12 cellular contexts compared by ENCODE assay signal in genomic region chr2:205975082-205975949, GRCh38.
DNase-seq lines count a peak whose midpoint lies in the region; ATAC-seq and TF ChIP-seq lines count a peak whose summit lies in the region.
"Had no signal": no experiment of that assay in that cellular context is flagged by ENCODE, and none has a peak within 500 bp of the region (broad histone marks: within the 10 kb centered on the region; RNA-seq: fewer than 3 reads in every experiment).

No MANE protein-coding gene starts in this region.

- no peak overlapping the region for H3K27ac Mint-ChIP-seq in HFFc6
- H3K27ac Mint-ChIP-seq: activated naive CD4-positive, alpha-beta T cell treated with anti-CD3 and anti-CD28 coated beads, Interleukin-2, amount 50 U/mL, for 24 hours had no signal

- H3K36me3 Mint-ChIP-seq in HFFc6 (ENCODE audit: low read depth) = no peaks in the 10 kb centered on the region

- peaks cover 7% of the 10 kb centered on the region for H3K9me3 Mint-ChIP-seq in HFFc6

- ATAC-seq in GM18498 (IDR thresholded peaks at IDR 0.05; ENCODE audit: unreplicated experiment) (peak; percentile 84), HG02588 (IDR thresholded peaks at IDR 0.05; ENCODE audit: unreplicated experiment) (peak; percentile 82), HG02840 (IDR thresholded peaks at IDR 0.05; ENCODE audit: low FRiP score, unreplicated experiment) (no peak)

- H3K4me1 Mint-ChIP-seq in HFFc6 (ENCODE audit: low read depth) = no peaks in the 10 kb centered on the region; the same call in 1 of the 2 replicates
- H3K4me1 Mint-ChIP-seq: activated naive CD4-positive, alpha-beta T cell treated with anti-CD3 and anti-CD28 coated beads, Interleukin-2, amount 50 U/mL, for 24 hours had no signal

- DNase-seq in SW480 (ENCODE audit: low spot score) (peak; percentile 92), medulla oblongata (ENCODE audit: extremely low spot score) (peak; percentile 4), RPMI8226 (no peak), HFFc6 (no peak), occipital lobe (lab: John Stamatoyannopoulos, UW) (no peak)
- DNase-seq: NCI-H1694 treated with DMSO at 0.1 percent for 48 hours, T1000, thyroid gland had no signal

- no peak overlapping the region for H3K4me3 Mint-ChIP-seq in HFFc6
- H3K4me3 Mint-ChIP-seq: activated naive CD4-positive, alpha-beta T cell treated with anti-CD3 and anti-CD28 coated beads, Interleukin-2, amount 50 U/mL, for 24 hours had no signal

- no peak for TF ChIP-seq CTCF in HFFc6 (IDR thresholded peaks at IDR 0.05)

- H3K27me3 Mint-ChIP-seq in HFFc6 (ENCODE audit: insufficient read depth) = peaks cover 15% of the 10 kb centered on the region

Comparison
In these comparisons a context has a peak if more than half of its experiments do, and no peak if none do; other contexts are left out.
1. DNase-seq: peak in SW480 (single experiment) and medulla oblongata (single experiment); none in RPMI8226 (single experiment), HFFc6 (single experiment) and occipital lobe (single experiment).